8 cellular contexts compared by ENCODE assay signal in the genomic region with DNA sequence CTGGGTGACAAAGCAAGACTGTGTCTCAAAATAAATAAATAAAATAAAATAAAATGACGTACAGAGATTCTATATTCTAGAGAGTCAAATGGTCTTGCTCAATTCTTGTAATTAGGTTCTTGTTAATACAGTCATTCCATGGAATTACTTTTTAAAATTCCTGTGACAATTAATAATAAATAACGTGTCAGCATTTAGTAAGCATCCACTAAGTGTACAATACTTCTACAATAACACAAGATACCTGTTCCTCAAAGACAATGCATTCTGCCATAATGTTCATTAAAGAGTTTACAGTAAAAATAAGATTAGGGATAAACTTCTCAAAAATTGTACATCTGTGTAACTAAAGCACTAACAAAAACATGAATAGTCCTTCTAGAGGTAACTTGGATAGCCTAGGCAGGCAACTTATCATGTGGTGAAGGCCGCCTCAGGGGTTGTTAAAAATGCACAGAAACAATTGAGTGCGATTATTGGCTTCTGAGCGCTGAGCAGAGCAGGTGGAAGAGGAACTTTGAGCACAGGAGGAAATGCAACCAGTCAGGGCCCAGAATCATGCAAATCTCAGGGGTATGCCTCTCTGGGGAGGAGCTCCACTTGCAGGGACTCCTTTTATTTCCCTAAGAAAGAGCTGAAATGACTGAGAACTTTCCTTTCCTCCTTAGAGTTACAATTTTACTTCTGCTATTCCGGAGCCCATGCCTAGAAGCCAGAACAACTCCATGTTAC. TPM values are rescaled to one million over a fixed set of nuclear protein-coding genes. Genes with fewer than 3 reads are reported as not detected.
DNase-seq lines count a peak whose midpoint lies in the region; ATAC-seq and TF ChIP-seq lines count a peak whose summit lies in the region.

No MANE protein-coding gene starts in this region.

- ATAC-seq in GM19468 (IDR thresholded peaks at IDR 0.05; ENCODE audit: extremely low read depth, unreplicated experiment): peak; percentile 81
- peak; percentile 95 for ATAC-seq in HG03108 (IDR thresholded peaks at IDR 0.05; ENCODE audit: unreplicated experiment)
- ATAC-seq in effector memory CD8-positive, alpha-beta T cell (replicated peaks): peak; percentile 41
- ATAC-seq in activated T-cell treated with anti-CD3 and anti-CD28 coated beads, Interleukin-2, amount 50 U/mL, for 72 hours (replicated peaks in 1 of 2): no peak

- no peaks in the 10 kb centered on the region for H3K9me3 ChIP-seq in HAP-1

- peaks cover 31% of the 10 kb centered on the region for H3K36me3 Mint-ChIP-seq in effector memory CD8-positive, alpha-beta T cell (ENCODE audit: insufficient read depth)
- H3K36me3 Mint-ChIP-seq in activated T-cell treated with anti-CD3 and anti-CD28 coated beads, Interleukin-2, amount 50 U/mL, for 72 hours (ENCODE audit: insufficient read depth in 2 of 2): peaks cover 2 to 7% of the 10 kb centered on the region in 2 donors

- in situ Hi-C loops in HAP-1 (cut with MboI; ENCODE audit: low sequenced_read_pairs): no loop called here

- H3K4me1 Mint-ChIP-seq in effector memory CD8-positive, alpha-beta T cell (ENCODE audit: low read depth in 2 of 2): no peaks in the 10 kb centered on the region
- H3K4me1 Mint-ChIP-seq in activated T-cell treated with anti-CD3 and anti-CD28 coated beads, Interleukin-2, amount 50 U/mL, for 72 hours (ENCODE audit: low read depth): no peaks in the 10 kb centered on the region

- TF ChIP-seq CTCF in GM12865 (IDR thresholded peaks at IDR 0.05; ENCODE audit: insufficient read depth, low read depth, low read length, missing control alignments): no peak

- H3K4me1 ChIP-seq in HAP-1: no peaks in the 10 kb centered on the region

- no peaks in the 10 kb centered on the region for H3K9me3 Mint-ChIP-seq in effector memory CD8-positive, alpha-beta T cell
- no peaks in the 10 kb centered on the region for H3K9me3 Mint-ChIP-seq in activated T-cell treated with anti-CD3 and anti-CD28 coated beads, Interleukin-2, amount 50 U/mL, for 72 hours

- no peak overlapping the region for H3K4me3 Mint-ChIP-seq in effector memory CD8-positive, alpha-beta T cell
- H3K4me3 Mint-ChIP-seq in activated T-cell treated with anti-CD3 and anti-CD28 coated beads, Interleukin-2, amount 50 U/mL, for 72 hours: no peak overlapping the region

- no peaks in the 10 kb centered on the region for H3K27me3 Mint-ChIP-seq in effector memory CD8-positive, alpha-beta T cell
- no peaks in the 10 kb centered on the region for H3K27me3 Mint-ChIP-seq in activated T-cell treated with anti-CD3 and anti-CD28 coated beads, Interleukin-2, amount 50 U/mL, for 72 hours (ENCODE audit: low read depth)

- no peak overlapping the region for H3K27ac Mint-ChIP-seq in effector memory CD8-positive, alpha-beta T cell
- H3K27ac Mint-ChIP-seq in activated T-cell treated with anti-CD3 and anti-CD28 coated beads, Interleukin-2, amount 50 U/mL, for 72 hours: no peak overlapping the region

- H3K36me3 ChIP-seq in HAP-1 (replicated peaks): peaks cover 25% of the 10 kb centered on the region

- DNase-seq in GM12865 (ENCODE audit: low read depth) (peak; percentile 73), SKM-1 treated with dmso at 0.1 percent for 144 hours (lab: John Stamatoyannopoulos, UW; ENCODE audit: unreplicated experiment) (no peak), COLO829 (ENCODE audit: low spot score) (no peak), HAP-1 (ENCODE audit: low spot score in 2 of 2) (no peak)
- DNase-seq in effector memory CD8-positive, alpha-beta T cell: no peak
- no peak for DNase-seq in activated T-cell treated with anti-CD3 and anti-CD28 coated beads, Interleukin-2, amount 50 U/mL, for 72 hours

- no peaks in the 10 kb centered on the region for H3K27me3 ChIP-seq in HAP-1 (ENCODE audit: low read depth)

- H3K4me3 ChIP-seq in GM12865 (ENCODE audit: low read depth, low read length) (no peak overlapping the region), HAP-1 (no peak overlapping the region)

RNA-seq across cellular contexts. Expression of a gene that starts 37.1 kb away (rescaled TPM):
- 10 to 100 TPM; 19.5 to 19.8 TPM for total RNA-seq in activated T-cell treated with anti-CD3 and anti-CD28 coated beads, Interleukin-2, amount 50 U/mL, for 72 hours

RNA-seq across cellular contexts. Expression of a gene that starts 37.2 kb away (rescaled TPM):
- 10 to 100 TPM in 1 of 2 donors, 1 to 10 TPM in 1; 7.3 to 10.3 TPM for total RNA-seq in activated T-cell treated with anti-CD3 and anti-CD28 coated beads, Interleukin-2, amount 50 U/mL, for 72 hours

Comparison
In these comparisons a context has a peak if more than half of its experiments do, and no peak if none do; other contexts are left out.
1. ATAC-seq: peak in GM19468 (single experiment), HG03108 (single experiment) and effector memory CD8-positive, alpha-beta T cell (single experiment); none in activated T-cell treated with anti-CD3 and anti-CD28 coated beads, Interleukin-2, amount 50 U/mL, for 72 hours (0 of 2).